In the genomic region with DNA sequence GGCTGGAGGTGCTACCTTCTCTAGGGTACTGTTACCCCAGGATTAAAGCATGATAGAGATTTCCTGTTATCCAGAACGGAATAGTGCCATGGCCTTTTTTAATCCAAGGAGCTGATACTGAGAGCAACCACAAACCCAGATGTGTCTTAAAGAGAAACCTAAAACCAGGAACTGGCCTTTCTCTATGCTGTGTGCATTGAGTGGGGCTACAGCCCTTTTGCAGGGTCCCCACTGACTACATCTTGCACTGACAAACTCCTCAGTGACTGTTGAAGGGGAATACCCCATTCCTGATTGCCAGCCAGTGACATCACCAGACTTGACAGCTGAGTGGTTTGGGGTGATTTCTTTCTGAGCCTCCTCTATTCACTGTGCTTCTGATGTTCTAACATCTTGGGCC, we compare ENCODE assay signal across 18 cellular contexts.
DNase-seq lines count a peak whose midpoint lies in the region; ATAC-seq and TF ChIP-seq lines count a peak whose summit lies in the region.
"Had no signal": no experiment of that assay in that cellular context is flagged by ENCODE, and none has a peak within 500 bp of the region (broad histone marks: within the 10 kb centered on the region; RNA-seq: fewer than 3 reads in every experiment).

No MANE protein-coding gene starts in this region.

- DNase-seq in A172 (ENCODE audit: low spot score), result peak; percentile 29
- peak; percentile 55 for DNase-seq in amniotic epithelial cell (ENCODE audit: low read depth)
- no peak for DNase-seq in mesothelial cell of epicardium (ENCODE audit: low spot score in 2 of 2, unreplicated experiment in 2 of 2)
- no peak for DNase-seq in Peyer's patch
- DNase-seq in ecto neural progenitor cell (ENCODE audit: low spot score), result no peak
- DNase-seq in RWPE1 (ENCODE audit: low spot score), result no peak
- no peak for DNase-seq in foreskin fibroblast
- DNase-seq: activated CD8-positive, alpha-beta memory T cell treated with anti-CD3 and anti-CD28 coated beads, Interleukin-2, amount 50 U/mL, for 48 hours; anterior cingulate cortex; DND-41; heart right ventricle; NCI-H1048; stimulated activated CD4-positive, alpha-beta T cell treated with anti-CD3 and anti-CD28 coated beads, Interleukin-2, amount 100 ng/mL, for 24 hours; stimulated activated naive CD4-positive, alpha-beta T cell; T-helper 9 cell had no signal

- ATAC-seq in GM21825 (IDR thresholded peaks at IDR 0.05; ENCODE audit: unreplicated experiment), result peak; percentile 47
- ATAC-seq: Panc1 had no signal

- H3K27ac ChIP-seq in Peyer's patch (peak overlapping the region in 1 of 4 donors; percentile 18), RWPE1 (no peak overlapping the region)

- H3K9me3 Mint-ChIP-seq in mesothelial cell of epicardium, result no peaks in the 10 kb centered on the region

- H3K4me3 Mint-ChIP-seq in mesothelial cell of epicardium, result no peak overlapping the region
- H3K4me3 Mint-ChIP-seq: B cell had no signal

- POLR2A ChIA-PET in RWPE1 (lab: Yijun Ruan, JAX; ENCODE audit: low non-redundant PET), result no interaction called here

- H3K4me1 ChIP-seq in Peyer's patch, result peaks cover 0 to 27% (median 0%) of the 10 kb centered on the region in 4 donors

- TF ChIP-seq POLR2A in Peyer's patch (IDR thresholded peaks at IDR 0.05), result no peak

- H3K27me3 Mint-ChIP-seq in mesothelial cell of epicardium (ENCODE audit: low read depth), result no peaks in the 10 kb centered on the region
- H3K27me3 Mint-ChIP-seq: B cell had no signal

- peaks cover 0 to 4% (median 0%) of the 10 kb centered on the region in 3 donors for H3K36me3 ChIP-seq in Peyer's patch

- no peak overlapping the region for H3K4me3 ChIP-seq in Peyer's patch
- no peak overlapping the region for H3K4me3 ChIP-seq in foreskin fibroblast (ENCODE audit: low read depth in 1 of 2, low read length in 2 of 2)
- H3K4me3 ChIP-seq: heart right ventricle had no signal

- CTCF ChIA-PET in RWPE1 (lab: Yijun Ruan, JAX), result interaction anchor here (0.6 kb wide), 1 partner anchor 34 kb away, joined by 3 read pairs; no protein-coding TSS in a partner anchor

- no peaks in the 10 kb centered on the region for H3K27me3 ChIP-seq in Peyer's patch
- H3K27me3 ChIP-seq: heart right ventricle had no signal

- no peaks in the 10 kb centered on the region for H3K9me3 ChIP-seq in Peyer's patch
- H3K9me3 ChIP-seq: heart right ventricle had no signal

- H3K36me3 Mint-ChIP-seq in mesothelial cell of epicardium, result peaks cover 2% of the 10 kb centered on the region

- no peak for TF ChIP-seq CTCF in mesothelial cell of epicardium (IDR thresholded peaks at IDR 0.05; ENCODE audit: unreplicated experiment)
- TF ChIP-seq CTCF in Peyer's patch (IDR thresholded peaks at IDR 0.05), result no peak
- TF ChIP-seq CTCF in RWPE1 (conservative IDR thresholded peaks at IDR 0.05; ENCODE audit: low read depth), result no peak
- TF ChIP-seq CTCF in foreskin fibroblast (IDR thresholded peaks at IDR 0.05; ENCODE audit: low read depth, low read length), result no peak

- peak overlapping the region; percentile 84 for H3K27ac Mint-ChIP-seq in mesothelial cell of epicardium
- H3K27ac Mint-ChIP-seq: B cell had no signal

- peaks cover 55% of the 10 kb centered on the region for H3K4me1 Mint-ChIP-seq in mesothelial cell of epicardium
- H3K4me1 Mint-ChIP-seq: B cell had no signal

Comparison
In these comparisons a context has a peak if more than half of its experiments do, and no peak if none do; other contexts are left out.
1. DNase-seq: peak in A172 (single experiment) and amniotic epithelial cell (single experiment); none in mesothelial cell of epicardium (0 of 2), Peyer's patch (0 of 3), ecto neural progenitor cell (single experiment), RWPE1 (single experiment) and foreskin fibroblast (0 of 2).